Comparison of ENCODE assay signal across 12 cellular contexts in the genomic region with DNA sequence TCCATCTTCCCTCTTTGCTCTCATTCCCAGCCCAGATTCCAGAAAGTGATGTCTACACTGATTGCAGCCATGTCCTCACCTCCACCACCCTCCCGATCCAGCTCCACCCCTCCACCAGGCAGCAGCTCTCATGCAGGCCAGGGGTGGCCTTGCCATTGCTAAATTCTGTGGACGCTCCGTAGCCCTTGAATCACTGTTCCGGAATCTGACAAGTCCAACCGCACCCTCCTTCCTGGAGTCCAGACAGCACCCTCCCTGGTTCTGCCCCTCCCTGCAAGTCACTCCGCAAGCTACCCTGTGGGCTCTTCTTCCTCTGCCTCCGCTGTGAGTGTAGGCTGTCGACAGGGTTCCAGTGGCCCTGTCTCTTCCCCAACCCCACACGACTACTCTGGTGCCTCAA. TPM values are rescaled to one million over a fixed set of nuclear protein-coding genes. Genes with fewer than 3 reads are reported as not detected.
DNase-seq lines count a peak whose midpoint lies in the region; ATAC-seq and TF ChIP-seq lines count a peak whose summit lies in the region.
"Had no signal": no experiment of that assay in that cellular context is flagged by ENCODE, and none has a peak within 500 bp of the region (broad histone marks: within the 10 kb centered on the region; RNA-seq: fewer than 3 reads in every experiment).

No MANE protein-coding gene starts in this region.

- no peak overlapping the region for H3K18ac ChIP-seq in H9 (ENCODE audit: insufficient read length, low read depth, low read length)

- H3K4me1 Mint-ChIP-seq in H9 = peaks cover 6 to 16% of the 10 kb centered on the region in 2 experiments

- H3K79me2 ChIP-seq in H9 (ENCODE audit: insufficient read depth, low read length) = no peaks in the 10 kb centered on the region

- H3K9me3 Mint-ChIP-seq in H9 = no peaks in the 10 kb centered on the region
- H3K9me3 Mint-ChIP-seq: activated naive CD4-positive, alpha-beta T cell treated with anti-CD3 and anti-CD28 coated beads, Interleukin-2, amount 50 U/mL, for 24 hours; mesothelial cell of epicardium had no signal

- peaks cover 3% of the 10 kb centered on the region for H3K23me2 ChIP-seq in H9 (ENCODE audit: insufficient read length, low read depth, low read length, poor library complexity, severe bottlenecking)

- TF ChIP-seq CTCF in heart right ventricle (IDR thresholded peaks at IDR 0.05) (no peak), H9 (conservative IDR thresholded peaks at IDR 0.05) (no peak), GM20000 (IDR thresholded peaks at IDR 0.05; ENCODE audit: extremely low read depth, missing control alignments) (no peak)

- H3K79me1 ChIP-seq in H9 (ENCODE audit: insufficient read depth, low read depth, low read length, poor library complexity, severe bottlenecking) = no peaks in the 10 kb centered on the region

- H2BK15ac ChIP-seq in H9 (ENCODE audit: low read depth, low read length) = no peak overlapping the region

- H3K23ac ChIP-seq in H9 (ENCODE audit: insufficient read length, low read depth, low read length) = no peak overlapping the region

- no peak overlapping the region for H4K5ac ChIP-seq in H9 (ENCODE audit: insufficient read length, low read depth, low read length)

- H3K4me3 Mint-ChIP-seq in H9 = no peak overlapping the region
- H3K4me3 Mint-ChIP-seq: activated naive CD4-positive, alpha-beta T cell treated with anti-CD3 and anti-CD28 coated beads, Interleukin-2, amount 50 U/mL, for 24 hours; mesothelial cell of epicardium had no signal

- H3K27ac ChIP-seq in heart right ventricle = peak overlapping the region in 7 of 10 donors; percentile 15 to 78 (median 57)
- H3K27ac ChIP-seq in H9 (ENCODE audit: insufficient read length, low read depth, low read length) = no peak overlapping the region

- peak overlapping the region; percentile 43 for H3K4me3 ChIP-seq in adipocyte (ENCODE audit: low read length)
- no peak overlapping the region for H3K4me3 ChIP-seq in heart right ventricle
- no peak overlapping the region for H3K4me3 ChIP-seq in skeletal muscle satellite cell (ENCODE audit: low read length)

- no peak overlapping the region for H3K56ac ChIP-seq in H9 (ENCODE audit: insufficient read length, low read depth, low read length)

- H2BK12ac ChIP-seq in H9 (ENCODE audit: insufficient read length, low read depth, low read length) = no peak overlapping the region

- no peak overlapping the region for H2AFZ ChIP-seq in H9 (ENCODE audit: low read length)

- no peak overlapping the region for H3K4ac ChIP-seq in H9 (ENCODE audit: low read depth, low read length)

- H4K20me1 ChIP-seq in H9 (ENCODE audit: control insufficient read depth, insufficient read depth, insufficient read length) = no peaks in the 10 kb centered on the region

- H3K9me3 ChIP-seq in adipocyte (ENCODE audit: control insufficient read depth, low read length) (no peaks in the 10 kb centered on the region), heart right ventricle (no peaks in the 10 kb centered on the region), skeletal muscle satellite cell (replicated peaks; ENCODE audit: low read length) (no peaks in the 10 kb centered on the region), H9 (ENCODE audit: control insufficient read depth, low read depth, low read length) (no peaks in the 10 kb centered on the region)

- H2AK5ac ChIP-seq in H9 (ENCODE audit: insufficient read length, low read length) = no peak overlapping the region

- WGBS in heart right ventricle, 2 donors = 53 to 65% methylated on average over 9 of the region's 9 CpGs
- WGBS in H9 (ENCODE audit: extremely low coverage, insufficient read length, low lambda C conversion rate) = no CpG with 5 or more reads among the region's 9 CpGs

- H4K91ac ChIP-seq in H9 (ENCODE audit: insufficient read length, low read depth, low read length) = no peak overlapping the region

- H3K27me3 ChIP-seq in adipocyte (replicated peaks; ENCODE audit: control insufficient read depth, insufficient read depth, low read length) (no peaks in the 10 kb centered on the region), heart right ventricle (peaks cover 0 to 24% (median 3%) of the 10 kb centered on the region in 7 donors), skeletal muscle satellite cell (ENCODE audit: control insufficient read depth, insufficient read depth, low read length) (peaks cover 16% of the 10 kb centered on the region), H9 (ENCODE audit: insufficient read depth, low read length) (no peaks in the 10 kb centered on the region; the same call in 1 of the 2 replicates)

- DNase-seq in ELR (ENCODE audit: low read depth) (peak; percentile 97), adipocyte (ENCODE audit: low read depth) (no peak), heart right ventricle (peak in 1 of 2 donors; percentile 48), AML-193 (lab: John Stamatoyannopoulos, UW) (no peak), H9 (no peak), GM20000 (ENCODE audit: low spot score) (no peak)
- DNase-seq: COR-L47, NCI-H187 treated with DMSO at 0.1 percent for 48 hours had no signal

- no peaks in the 10 kb centered on the region for H3K36me3 Mint-ChIP-seq in H9 (ENCODE audit: insufficient read depth in 1 of 3, low read depth in 3 of 3)
- H3K36me3 Mint-ChIP-seq: activated naive CD4-positive, alpha-beta T cell treated with anti-CD3 and anti-CD28 coated beads, Interleukin-2, amount 50 U/mL, for 24 hours; mesothelial cell of epicardium had no signal

- H4K8ac ChIP-seq in H9 (replicated peaks; ENCODE audit: insufficient read length, low read depth, low read length) = no peak overlapping the region

- no peak overlapping the region for H2BK120ac ChIP-seq in H9 (ENCODE audit: low read depth, low read length, poor library complexity, severe bottlenecking)

- no peak overlapping the region for H2BK20ac ChIP-seq in H9 (ENCODE audit: low read depth, low read length, poor library complexity, severe bottlenecking)

- intact Hi-C loops in heart right ventricle (cut with DNase I) = no loop called here

- H3K27ac Mint-ChIP-seq in H9 = no peak overlapping the region; a peak in 1 of 7 replicates
- H3K27ac Mint-ChIP-seq: activated naive CD4-positive, alpha-beta T cell treated with anti-CD3 and anti-CD28 coated beads, Interleukin-2, amount 50 U/mL, for 24 hours; mesothelial cell of epicardium had no signal

- no peak overlapping the region for H2BK5ac ChIP-seq in H9 (ENCODE audit: insufficient read length, low read length)

- H3K4me1 ChIP-seq in adipocyte (ENCODE audit: control insufficient read depth, insufficient read depth, low read length) (peaks cover 57% of the 10 kb centered on the region), heart right ventricle (peaks cover 5 to 46% (median 20%) of the 10 kb centered on the region in 9 donors), skeletal muscle satellite cell (ENCODE audit: control insufficient read depth, insufficient read depth, low read length) (peaks cover 52% of the 10 kb centered on the region), H9 (ENCODE audit: insufficient read depth, low read length) (no peaks in the 10 kb centered on the region)

- H3K9ac ChIP-seq in adipocyte (ENCODE audit: low read length) (peak overlapping the region; percentile 71), skeletal muscle satellite cell (ENCODE audit: low read depth, low read length) (no peak overlapping the region), H9 (ENCODE audit: extremely low read depth, insufficient read length, low read length) (no peak overlapping the region)

- H3K14ac ChIP-seq in H9 (ENCODE audit: insufficient read depth, low read length) = no peak overlapping the region

- peaks cover 26% of the 10 kb centered on the region for H3K27me3 Mint-ChIP-seq in H9 (ENCODE audit: low read depth)

- no peak overlapping the region for H3T11ph ChIP-seq in H9 (ENCODE audit: low read length)

- H3K4me2 ChIP-seq in skeletal muscle satellite cell (ENCODE audit: low read length) (peak overlapping the region; percentile 17), H9 (ENCODE audit: insufficient read depth, insufficient read length, low read length) (no peak overlapping the region)

- H3K36me3 ChIP-seq in adipocyte (ENCODE audit: control insufficient read depth, insufficient read depth, low read length, severe bottlenecking) = no peaks in the 10 kb centered on the region
- H3K36me3 ChIP-seq in heart right ventricle = peaks cover 0 to 91% (median 9%) of the 10 kb centered on the region in 9 donors
- H3K36me3 ChIP-seq in skeletal muscle satellite cell (ENCODE audit: insufficient read depth, low read length) = no peaks in the 10 kb centered on the region

- ATAC-seq in heart right ventricle (peak in 6 of 8 donors; percentile 18 to 60 (median 40)), GM21723 (IDR thresholded peaks at IDR 0.05; ENCODE audit: unreplicated experiment) (no peak)

RNA-seq across cellular contexts. Expression of gene TNXB, which starts 26.2 kb away (rescaled TPM):
- total RNA-seq in heart right ventricle = 100 to 1,000 TPM in 1 of 10 donors, 10 to 100 TPM in 9; 36.2 to 123 (median 61.4) TPM
- polyA plus RNA-seq in heart right ventricle = 10 to 100 TPM; 49.0 to 96.7 TPM
- 48.9 and 64.2 TPM in 2 replicates for total RNA-seq in skeletal muscle satellite cell (2012; rRNA removed)
- 5.0 and 5.2 TPM in 2 replicates for total RNA-seq in H9 (2021)

RNA-seq across cellular contexts. Expression of gene CYP21A2, which starts 44.7 kb away (rescaled TPM):
- 1 to 10 TPM in 2 of 10 donors, under 1 TPM in 3, not detected in 5; 0.26 to 1.9 (median 0.62) TPM for total RNA-seq in heart right ventricle
- under 1 TPM; 0.19 to 0.73 TPM for polyA plus RNA-seq in heart right ventricle
- not detected in 2 replicates for total RNA-seq in skeletal muscle satellite cell (2012; rRNA removed)
- not detected in 2 replicates for total RNA-seq in H9 (2021)

RNA-seq across cellular contexts. Expression of gene ATF6B, which starts 45.1 kb away (rescaled TPM):
- total RNA-seq in heart right ventricle (10 to 100 TPM; 20.1 to 44.4 (median 29.4) TPM), H9 (2021) (44.0 and 45.3 TPM in 2 replicates)
- 10 to 100 TPM; 23.4 to 47.0 TPM for polyA plus RNA-seq in heart right ventricle
- total RNA-seq in skeletal muscle satellite cell (2012; rRNA removed) = 12.2 and 14.7 TPM in 2 replicates

RNA-seq across cellular contexts. Expression of gene FKBPL, which starts 47.1 kb away (rescaled TPM):
- total RNA-seq in heart right ventricle (1 to 10 TPM in 8 of 10 donors, under 1 TPM in 2; 0.72 to 3.4 (median 2.2) TPM), H9 (2021) (10.9 and 11.1 TPM in 2 replicates)
- 1 to 10 TPM; 3.4 to 7.2 TPM for polyA plus RNA-seq in heart right ventricle
- 5.8 and 6.3 TPM in 2 replicates for total RNA-seq in skeletal muscle satellite cell (2012; rRNA removed)
